ENCODE assay signal across 8 cellular contexts in genomic region chr20:18496042-18496441, GRCh38. TPM values are rescaled to one million over a fixed set of nuclear protein-coding genes. Genes with fewer than 3 reads are reported as not detected.
DNase-seq lines count a peak whose midpoint lies in the region; ATAC-seq and TF ChIP-seq lines count a peak whose summit lies in the region.

No MANE protein-coding gene starts in this region.

- peaks cover 18% of the 10 kb centered on the region for H3K4me1 Mint-ChIP-seq in activated naive CD8-positive, alpha-beta T cell (ENCODE audit: low read depth)

- 44% methylated on average over 7 of the region's 7 CpGs for WGBS in HUES64
- WGBS in right lobe of liver (ENCODE audit: insufficient coverage, low coverage, low lambda C conversion rate, missing lambda C conversion rate), result 17% methylated on average over 6 of the region's 7 CpGs

- intact Hi-C loops in right lobe of liver (cut with DNase I), result no loop called here

- H3K9me3 Mint-ChIP-seq in activated naive CD8-positive, alpha-beta T cell (ENCODE audit: low read depth), result no peaks in the 10 kb centered on the region

- CTCF ChIA-PET in AG04449 (lab: Yijun Ruan, JAX), result interaction anchor here (1.9 to 2.0 kb wide), 2 partner anchors 11 to 29 kb away, joined by 4 to 12 read pairs; partner anchors contain the start of genes POLR3F and SEC23B

- DNase-seq in AG04449 (ENCODE audit: low read depth, low spot score), result no peak
- DNase-seq in right lobe of liver, result peak in 1 of 3 donors; percentile 64
- no peak for DNase-seq in GM10266 (ENCODE audit: extremely low spot score)
- DNase-seq in HK-2 (ENCODE audit: unreplicated experiment), result no peak
- DNase-seq in HCEC 1CT, result no peak

- H3K27ac ChIP-seq in HUES64 (ENCODE audit: low read depth, low read length) (no peak overlapping the region), right lobe of liver (no peak overlapping the region)

- H3K27me3 ChIP-seq in HUES64 (ENCODE audit: insufficient read depth, low read length), result no peaks in the 10 kb centered on the region
- H3K27me3 ChIP-seq in right lobe of liver, result no peaks in the 10 kb centered on the region

- ATAC-seq in right lobe of liver (peak; percentile 37 to 60 (median 54)), HG02970 (IDR thresholded peaks at IDR 0.05; ENCODE audit: low FRiP score, unreplicated experiment) (no peak)

- peak overlapping the region; percentile 97 for H3K4me3 Mint-ChIP-seq in activated naive CD8-positive, alpha-beta T cell

- POLR2A ChIA-PET in AG04449 (lab: Yijun Ruan, JAX), result interaction anchor here (2.6 kb wide), 1 partner anchor 11 kb away, joined by 16 read pairs; the partner anchor contains the start of gene SEC23B

- H3K4me1 ChIP-seq in HUES64 (ENCODE audit: insufficient read depth, low read length) (peaks cover 14% of the 10 kb centered on the region; the same call in 1 of the 2 replicates), right lobe of liver (peaks cover 0 to 7% (median 0%) of the 10 kb centered on the region in 4 donors)

- H3K36me3 Mint-ChIP-seq in activated naive CD8-positive, alpha-beta T cell, result peaks cover 12% of the 10 kb centered on the region

- TF ChIP-seq CTCF in AG04449 (IDR thresholded peaks at IDR 0.05; ENCODE audit: insufficient read depth, low read length, missing control alignments) (no peak), right lobe of liver (IDR thresholded peaks at IDR 0.05) (no peak), GM10266 (IDR thresholded peaks at IDR 0.05; ENCODE audit: control insufficient read depth, insufficient read depth, low read depth, missing control alignments) (no peak)

- H3K36me3 ChIP-seq in HUES64 (ENCODE audit: insufficient read depth, low read length) (peaks cover 25% of the 10 kb centered on the region), right lobe of liver (peaks cover 0 to 2% (median 0%) of the 10 kb centered on the region in 4 donors)

- peak overlapping the region; percentile 80; the same call in 1 of the 2 replicates for H3K9ac ChIP-seq in HUES64 (ENCODE audit: low read depth, low read length)

- no peak for TF ChIP-seq POLR2A in right lobe of liver (IDR thresholded peaks at IDR 0.05)

- H3K9me3 ChIP-seq in HUES64 (ENCODE audit: insufficient read depth, low read depth, low read length) (no peaks in the 10 kb centered on the region), right lobe of liver (no peaks in the 10 kb centered on the region)

- H3K4me3 ChIP-seq in AG04449 (ENCODE audit: low read depth, low read length) (peak overlapping the region; percentile 91), HUES64 (ENCODE audit: low read length) (peak overlapping the region; percentile 78), right lobe of liver (peak overlapping the region in 2 of 3 donors; percentile 66 to 86)

- H3K27me3 Mint-ChIP-seq in activated naive CD8-positive, alpha-beta T cell, result no peaks in the 10 kb centered on the region

- H3K27ac Mint-ChIP-seq in activated naive CD8-positive, alpha-beta T cell, result no peak overlapping the region

RNA-seq across cellular contexts. Expression of gene RBBP9, which starts 1.0 kb away (rescaled TPM):
- polyA plus RNA-seq in HUES64 (2013, experiment 1 of 2), result 16.1 TPM
- polyA plus RNA-seq in HUES64 (2013, experiment 2 of 2), result 15.3 TPM
- 10 to 100 TPM; 11.6 to 23.3 (median 14.9) TPM for total RNA-seq in right lobe of liver

RNA-seq across cellular contexts. Expression of gene SEC23B, which starts 11.7 kb away (rescaled TPM):
- polyA plus RNA-seq in HUES64 (2013, experiment 1 of 2), result 43.8 TPM
- 40.2 TPM for polyA plus RNA-seq in HUES64 (2013, experiment 2 of 2)
- 10 to 100 TPM; 22.3 to 33.1 (median 31.1) TPM for total RNA-seq in right lobe of liver

RNA-seq across cellular contexts. Expression of gene POLR3F, which starts 28.9 kb away (rescaled TPM):
- polyA plus RNA-seq in HUES64 (2013, experiment 1 of 2), result 12.8 TPM
- 13.9 TPM for polyA plus RNA-seq in HUES64 (2013, experiment 2 of 2)
- 1 to 10 TPM; 1.6 to 4.1 (median 2.9) TPM for total RNA-seq in right lobe of liver

RNA-seq across cellular contexts. Expression of gene DZANK1, which starts 29.2 kb away (rescaled TPM):
- 8.0 TPM for polyA plus RNA-seq in HUES64 (2013, experiment 1 of 2)
- polyA plus RNA-seq in HUES64 (2013, experiment 2 of 2), result 7.5 TPM
- under 1 TPM; 0.25 to 0.68 (median 0.41) TPM for total RNA-seq in right lobe of liver
